8 cellular contexts compared by ENCODE assay signal in the genomic region with DNA sequence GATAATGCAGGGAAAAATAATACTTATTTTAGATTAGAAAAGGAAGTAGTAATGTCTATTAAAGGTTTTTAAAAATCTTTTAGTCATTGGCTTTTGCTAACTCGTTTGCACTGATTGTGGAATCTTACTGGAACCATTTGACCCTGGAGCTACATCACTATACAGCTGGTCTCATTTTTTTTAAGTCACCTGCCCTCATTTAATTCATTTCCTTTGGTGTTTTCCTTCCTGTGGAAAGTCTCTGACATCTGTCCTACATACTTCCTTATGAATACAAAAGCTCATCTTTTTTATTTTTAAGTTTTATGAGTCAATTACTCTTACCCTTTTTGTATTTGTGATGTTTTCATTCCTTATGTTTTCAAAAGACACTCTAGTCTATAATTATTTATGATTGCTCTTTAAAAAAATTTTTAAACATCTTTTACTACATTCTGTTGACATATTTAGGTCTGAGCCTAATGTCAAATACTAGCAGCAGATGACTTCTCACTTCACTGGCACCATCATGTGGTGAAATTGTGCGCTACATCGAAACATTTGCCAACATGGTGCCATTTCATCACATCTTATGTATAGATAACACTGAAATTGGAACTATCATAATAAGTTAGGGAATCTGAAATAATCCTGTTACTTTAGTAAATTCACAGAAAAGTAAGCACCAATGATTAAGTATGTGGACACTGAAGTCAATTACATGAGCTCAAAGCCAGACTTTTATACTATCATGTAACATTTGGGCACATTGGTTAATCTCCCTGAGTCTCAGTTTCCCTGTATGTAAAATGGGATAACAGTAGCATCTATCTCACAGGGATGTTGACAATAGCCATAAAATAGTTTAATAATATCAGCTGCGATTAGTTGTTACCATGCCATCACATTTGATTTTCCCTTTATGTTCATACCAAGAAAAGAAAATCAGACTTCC. TPM values are rescaled to one million over a fixed set of nuclear protein-coding genes. Genes with fewer than 3 reads are reported as not detected.
DNase-seq lines count a peak whose midpoint lies in the region; ATAC-seq, FAIRE-seq and TF ChIP-seq lines count a peak whose summit lies in the region.

No MANE protein-coding gene starts in this region.

- DNase-seq in HS-27A (ENCODE audit: low read depth) (peak; percentile 48), RCC 7860 (ENCODE audit: low spot score) (peak; percentile 28), frontal cortex (ENCODE audit: low spot score in 2 of 2) (peak in 1 of 2 donors; percentile 24), posterior cingulate gyrus (peak in 7 of 10 donors; percentile 19 to 91 (median 65))
- peak; percentile 85 for DNase-seq in activated effector memory CD4-positive, alpha-beta T cell treated with anti-CD3 and anti-CD28 coated beads, Interleukin-2, amount 50 U/mL, for 16 hours

- TF ChIP-seq CTCF in C4-2B (conservative IDR thresholded peaks at IDR 0.05) = peak; percentile 83

- ATAC-seq in GM18868 (IDR thresholded peaks at IDR 0.05; ENCODE audit: unreplicated experiment) = peak; percentile 82
- ATAC-seq in GM21737 (IDR thresholded peaks at IDR 0.05; ENCODE audit: unreplicated experiment) = no peak

- intact Hi-C loops in posterior cingulate gyrus (cut with DNase I) = loop anchor here (5.0 to 10.0 kb wide), 2 partner anchors 125 to 127 kb away; a partner anchor contains a TSS

- FAIRE-seq in RCC 7860 (lab: Jason Lieb, UNC) (peak; percentile 88), frontal cortex (lab: Jason Lieb, UNC) (peak; percentile 94)

- H3K27ac ChIP-seq in C4-2B = no peak overlapping the region

RNA-seq across cellular contexts. Expression of a gene that starts 9.4 kb away (rescaled TPM):
- total RNA-seq in frontal cortex = 7.7 TPM
